ENCODE assay signal across 1 cellular context in genomic region chr1:84540759-84541158, GRCh38.
TF ChIP-seq lines count a peak whose summit lies in the region.

No MANE protein-coding gene starts in this region.

TF ChIP-seq in GM12878, 131 proteins besides CTCF, POLR2A, EP300 and RAD21 (continued from another document):
- TF ChIP-seq ZNF592 (IDR thresholded peaks at IDR 0.05) (no peak), ZNF622 (IDR thresholded peaks at IDR 0.05) (no peak), E4F1 (IDR thresholded peaks at IDR 0.05; ENCODE audit: borderline replicate concordance, partially characterized antibody) (no peak), RFX5 (IDR thresholded peaks at IDR 0.05; ENCODE audit: low read depth, low read length) (no peak), NBN (IDR thresholded peaks at IDR 0.05) (no peak), PKNOX1 (IDR thresholded peaks at IDR 0.05) (no peak)
